Comparison of ENCODE assay signal across 18 cellular contexts in the genomic region with DNA sequence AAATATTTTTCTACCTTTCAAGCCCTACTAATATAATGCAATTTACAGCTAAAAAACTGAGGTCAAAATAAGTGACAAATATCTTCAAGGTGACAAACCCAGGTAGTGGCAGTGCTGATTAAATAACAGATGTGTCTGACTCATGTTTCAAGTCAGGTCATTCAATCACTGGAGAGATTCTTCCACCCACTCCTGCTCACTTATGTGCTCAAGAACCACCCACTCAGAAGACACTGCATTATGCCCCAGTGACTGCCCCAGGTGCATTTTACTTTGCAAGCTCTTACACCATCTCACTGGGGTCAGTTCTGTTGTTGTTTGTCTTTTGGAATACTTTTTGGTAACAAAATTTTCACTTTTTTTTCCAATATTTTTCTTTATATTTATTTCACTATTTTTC. TPM values are rescaled to one million over a fixed set of nuclear protein-coding genes. Genes with fewer than 3 reads are reported as not detected.
DNase-seq lines count a peak whose midpoint lies in the region; TF ChIP-seq lines count a peak whose summit lies in the region.
"Had no signal": no experiment of that assay in that cellular context is flagged by ENCODE, and none has a peak within 500 bp of the region (broad histone marks: within the 10 kb centered on the region; RNA-seq: fewer than 3 reads in every experiment).

No MANE protein-coding gene starts in this region.

- peak; percentile 44 for DNase-seq in activated CD4-positive, alpha-beta memory T cell treated with anti-CD3 and anti-CD28 coated beads for 36 hours
- DNase-seq in activated CD4-positive, alpha-beta memory T cell treated with anti-CD3 and anti-CD28 coated beads, Interleukin-2, amount 10 ng/mL, durations not matched to agents 7 days and 5 days: no peak
- DNase-seq in mammary epithelial cell: peak; percentile 41
- peak; percentile 28 for DNase-seq in stimulated activated CD4-positive, alpha-beta T cell treated with anti-CD3 and anti-CD28 coated beads, Interleukin-4, amount 100 ng/mL, for 24 hours
- DNase-seq in activated effector memory CD4-positive, alpha-beta T cell treated with Interleukin-2 at 50 U/mL for 16 hours: no peak
- DNase-seq in NCI-H1105 treated with DMSO at 0.1 percent for 48 hours (lab: John Stamatoyannopoulos, UW): no peak
- no peak for DNase-seq in medulla oblongata (ENCODE audit: extremely low spot score)
- DNase-seq: ACHN; aorta; Caco-2; cortex of kidney; NCI-H1092; NCI-H345; OCI-M1; stimulated activated naive CD4-positive, alpha-beta T cell treated with Interleukin-2 at 50 U/mL for 16 hours; uterus had no signal

- peaks cover 20 to 57% of the 10 kb centered on the region in 2 experiments for H3K36me3 ChIP-seq in HEK293 (ENCODE audit: control insufficient read depth in 2 of 2, insufficient read depth in 1 of 2, low read length in 2 of 2)
- H3K36me3 ChIP-seq in mammary epithelial cell (ENCODE audit: insufficient read depth, low read length): peaks cover 5% of the 10 kb centered on the region
- H3K36me3 ChIP-seq: uterus had no signal

- in situ Hi-C loops in mammary epithelial cell (cut with MboI; ENCODE audit: low sequenced_read_pairs in 2 of 2): no loop called here

- peaks cover 29% of the 10 kb centered on the region for H3K4me1 Mint-ChIP-seq in activated CD4-positive, alpha-beta memory T cell treated with anti-CD3 and anti-CD28 coated beads for 36 hours (ENCODE audit: low read depth)
- H3K4me1 Mint-ChIP-seq in activated CD4-positive, alpha-beta memory T cell treated with anti-CD3 and anti-CD28 coated beads, Interleukin-2, amount 10 ng/mL, durations not matched to agents 7 days and 5 days: peaks cover 20% of the 10 kb centered on the region

- no peaks in the 10 kb centered on the region for H3K27me3 Mint-ChIP-seq in activated CD4-positive, alpha-beta memory T cell treated with anti-CD3 and anti-CD28 coated beads for 36 hours
- H3K27me3 Mint-ChIP-seq in activated CD4-positive, alpha-beta memory T cell treated with anti-CD3 and anti-CD28 coated beads, Interleukin-2, amount 10 ng/mL, durations not matched to agents 7 days and 5 days: no peaks in the 10 kb centered on the region

- H3K9me3 ChIP-seq in HEK293 (ENCODE audit: control insufficient read depth, insufficient read depth, low read depth, low read length) (no peaks in the 10 kb centered on the region), mammary epithelial cell (replicated peaks; ENCODE audit: insufficient read depth, low read length) (no peaks in the 10 kb centered on the region)
- H3K9me3 ChIP-seq: Caco-2, right atrium auricular region, uterus had no signal

- H2AFZ ChIP-seq in mammary epithelial cell (ENCODE audit: low read depth, low read length): no peak overlapping the region

- peak overlapping the region; percentile 16 for H3K4me2 ChIP-seq in mammary epithelial cell (ENCODE audit: insufficient read depth, low read depth, low read length)

- H3K9me3 Mint-ChIP-seq in activated CD4-positive, alpha-beta memory T cell treated with anti-CD3 and anti-CD28 coated beads for 36 hours: no peaks in the 10 kb centered on the region
- H3K9me3 Mint-ChIP-seq in activated CD4-positive, alpha-beta memory T cell treated with anti-CD3 and anti-CD28 coated beads, Interleukin-2, amount 10 ng/mL, durations not matched to agents 7 days and 5 days: peaks cover 22% of the 10 kb centered on the region

- intact Hi-C loops in activated CD4-positive, alpha-beta memory T cell treated with anti-CD3 and anti-CD28 coated beads for 36 hours (cut with micrococcal nuclease): loop anchor here (5.0 kb wide), 1 partner anchor 198 kb away; no protein-coding TSS in a partner anchor
- intact Hi-C loops in mammary epithelial cell (cut with micrococcal nuclease): loop anchor here (10.0 kb wide), 1 partner anchor 440 kb away; a partner anchor contains a TSS

- H3K4me1 ChIP-seq in HEK293 (ENCODE audit: control insufficient read depth, insufficient read depth, low read length) (no peaks in the 10 kb centered on the region), mammary epithelial cell (ENCODE audit: insufficient read depth, low read length) (no peaks in the 10 kb centered on the region)
- H3K4me1 ChIP-seq: Caco-2 had no signal

- dilution Hi-C loops in mammary epithelial cell (cut with HindIII; ENCODE audit: low sequenced_read_pairs): no loop called here

- no peak for TF ChIP-seq CTCF in HEK293 (tag by site-specific recombination; IDR thresholded peaks at IDR 0.05)
- TF ChIP-seq CTCF in mammary epithelial cell (conservative IDR thresholded peaks at IDR 0.05 in 1 of 2, IDR thresholded peaks at IDR 0.05 in 1 of 2; ENCODE audit: extremely low read depth in 1 of 2, insufficient read depth in 1 of 2, low read depth in 1 of 2, low read length in 2 of 2): no peak

- H3K4me3 ChIP-seq in HEK293 (ENCODE audit: low read depth, low read length): no peak overlapping the region
- no peak overlapping the region for H3K4me3 ChIP-seq in mammary epithelial cell (replicated peaks in 1 of 3; ENCODE audit: insufficient read depth in 1 of 3, low read depth in 2 of 3, low read length in 3 of 3)
- H3K4me3 ChIP-seq: right atrium auricular region, uterus had no signal

- POLR2A ChIA-PET in activated CD4-positive, alpha-beta memory T cell treated with anti-CD3 and anti-CD28 coated beads for 36 hours (lab: Charles Lee): interaction anchor here (1.4 kb wide), 1 partner anchor 70 kb away, joined by 5 read pairs; a partner anchor contains a TSS
- POLR2A ChIA-PET in activated CD4-positive, alpha-beta memory T cell treated with anti-CD3 and anti-CD28 coated beads, Interleukin-2, amount 10 ng/mL, durations not matched to agents 7 days and 5 days (lab: Charles Lee): interaction anchor here (1.0 to 2.0 kb wide), 2 partner anchors 71 to 260 kb away, joined by 3 to 7 read pairs; a partner anchor contains a TSS
- POLR2A ChIA-PET in HEK293 (lab: Yijun Ruan, JAX): no interaction called here

- peaks cover 22% of the 10 kb centered on the region for H3K79me2 ChIP-seq in mammary epithelial cell (ENCODE audit: insufficient read depth, low read length)

- no TSS peak for BruUV-seq in mammary epithelial cell (replicated peaks; lab: Mats Ljungman, UMichigan)

- CTCF ChIA-PET in activated CD4-positive, alpha-beta memory T cell treated with anti-CD3 and anti-CD28 coated beads for 36 hours (lab: Charles Lee): no interaction called here
- CTCF ChIA-PET in activated CD4-positive, alpha-beta memory T cell treated with anti-CD3 and anti-CD28 coated beads, Interleukin-2, amount 10 ng/mL, durations not matched to agents 7 days and 5 days (lab: Charles Lee): no interaction called here
- CTCF ChIA-PET in HEK293 (lab: Yijun Ruan, JAX): no interaction called here
- CTCF ChIA-PET in mammary epithelial cell (lab: Charles Lee; ENCODE audit: low non-redundant PET): no interaction called here

- H3K27me3 ChIP-seq in mammary epithelial cell (ENCODE audit: insufficient read depth, low read length): no peaks in the 10 kb centered on the region
- H3K27me3 ChIP-seq: right atrium auricular region, uterus had no signal

- no peak overlapping the region for H3K27ac ChIP-seq in HEK293 (ENCODE audit: extremely low read depth, low read depth, low read length)
- H3K27ac ChIP-seq in mammary epithelial cell (ENCODE audit: insufficient read depth, low read depth, low read length): no peak overlapping the region
- H3K27ac ChIP-seq: right atrium auricular region, uterus had no signal

- no peak overlapping the region for H3K9ac ChIP-seq in mammary epithelial cell (ENCODE audit: insufficient read depth, low read length)

- no peak overlapping the region for H3K4me3 Mint-ChIP-seq in activated CD4-positive, alpha-beta memory T cell treated with anti-CD3 and anti-CD28 coated beads for 36 hours
- no peak overlapping the region for H3K4me3 Mint-ChIP-seq in activated CD4-positive, alpha-beta memory T cell treated with anti-CD3 and anti-CD28 coated beads, Interleukin-2, amount 10 ng/mL, durations not matched to agents 7 days and 5 days

- H3K36me3 Mint-ChIP-seq in activated CD4-positive, alpha-beta memory T cell treated with anti-CD3 and anti-CD28 coated beads for 36 hours: peaks cover 46% of the 10 kb centered on the region
- peaks cover 70% of the 10 kb centered on the region for H3K36me3 Mint-ChIP-seq in activated CD4-positive, alpha-beta memory T cell treated with anti-CD3 and anti-CD28 coated beads, Interleukin-2, amount 10 ng/mL, durations not matched to agents 7 days and 5 days (ENCODE audit: low read depth)

- no peaks in the 10 kb centered on the region for H4K20me1 ChIP-seq in mammary epithelial cell (ENCODE audit: insufficient read depth, low read length)

- H3K27ac Mint-ChIP-seq in activated CD4-positive, alpha-beta memory T cell treated with anti-CD3 and anti-CD28 coated beads for 36 hours: no peak overlapping the region
- H3K27ac Mint-ChIP-seq in activated CD4-positive, alpha-beta memory T cell treated with anti-CD3 and anti-CD28 coated beads, Interleukin-2, amount 10 ng/mL, durations not matched to agents 7 days and 5 days: no peak overlapping the region

TF ChIP-seq in HEK293, 187 proteins besides CTCF, POLR2A, EP300 and RAD21:
- TF ChIP-seq BCL11B (tag by site-specific recombination; IDR thresholded peaks at IDR 0.05; ENCODE audit: low read depth): no peak
- TF ChIP-seq ZNF140 (tag by site-specific recombination; IDR thresholded peaks at IDR 0.05): no peak
- no peak for TF ChIP-seq ZNF426 (tag by site-specific recombination; IDR thresholded peaks at IDR 0.05)
- TF ChIP-seq ZNF48 (tag by site-specific recombination; IDR thresholded peaks at IDR 0.05): no peak
- TF ChIP-seq YY1 (tag by site-specific recombination; IDR thresholded peaks at IDR 0.05): no peak
- no peak for TF ChIP-seq KLF16 (tag by site-specific recombination; IDR thresholded peaks at IDR 0.05)
- peak; percentile 26; the same call in 1 of the 2 replicates for TF ChIP-seq EGR2 (tag by site-specific recombination; IDR thresholded peaks at IDR 0.05; ENCODE audit: low read depth)

RNA-seq across cellular contexts. Expression of a gene that starts 2.2 kb away (rescaled TPM):
- total RNA-seq in activated CD4-positive, alpha-beta memory T cell treated with anti-CD3 and anti-CD28 coated beads for 36 hours: 10 to 100 TPM; 20.9 to 23.6 TPM
- total RNA-seq in activated CD4-positive, alpha-beta memory T cell treated with anti-CD3 and anti-CD28 coated beads, Interleukin-2, amount 10 ng/mL, durations not matched to agents 7 days and 5 days: 10 to 100 TPM; 18.9 to 19.5 TPM
- total RNA-seq in mammary epithelial cell: 10 to 100 TPM in 1 of 2 donors, 1 to 10 TPM in 1; 7.4 to 11.8 TPM
- 2.8 TPM for polyA plus RNA-seq in mammary epithelial cell
- 0.93 TPM for polyA minus RNA-seq in mammary epithelial cell

Comparison
In these comparisons a context has a peak if more than half of its experiments do, and no peak if none do; other contexts are left out.
1. DNase-seq: peak in activated CD4-positive, alpha-beta memory T cell treated with anti-CD3 and anti-CD28 coated beads for 36 hours (single experiment), mammary epithelial cell (single experiment) and stimulated activated CD4-positive, alpha-beta T cell treated with anti-CD3 and anti-CD28 coated beads, Interleukin-4, amount 100 ng/mL, for 24 hours (single experiment); none in activated CD4-positive, alpha-beta memory T cell treated with anti-CD3 and anti-CD28 coated beads, Interleukin-2, amount 10 ng/mL, durations not matched to agents 7 days and 5 days (single experiment), activated effector memory CD4-positive, alpha-beta T cell treated with Interleukin-2 at 50 U/mL for 16 hours (single experiment), NCI-H1105 treated with DMSO at 0.1 percent for 48 hours (single experiment) and medulla oblongata (single experiment).